ENCODE assay signal across 1 cellular context in genomic region chr11:65499713-65500261, GRCh38.
TF ChIP-seq lines count a peak whose summit lies in the region.

No MANE protein-coding gene starts in this region.

TF ChIP-seq in GM12878, 131 proteins besides CTCF, POLR2A, EP300 and RAD21 (continued from another document):
- TF ChIP-seq BHLHE40 (IDR thresholded peaks at IDR 0.05; ENCODE audit: borderline replicate concordance in 1 of 2, low read depth in 2 of 2, low read length in 1 of 2) (no peak), REST (IDR thresholded peaks at IDR 0.05; ENCODE audit: low read depth, low read length) (no peak), BRCA1 (IDR thresholded peaks at IDR 0.05; ENCODE audit: low read depth, low read length) (no peak), GABPA (IDR thresholded peaks at IDR 0.05; ENCODE audit: low read depth) (no peak), NR2C1 (IDR thresholded peaks at IDR 0.05) (no peak), RAD51 (IDR thresholded peaks at IDR 0.05) (no peak), CUX1 (IDR thresholded peaks at IDR 0.05; ENCODE audit: insufficient replicate concordance, low read depth, low read length) (peak; percentile 41)
